ENCODE assay signal across 8 cellular contexts in the genomic region with DNA sequence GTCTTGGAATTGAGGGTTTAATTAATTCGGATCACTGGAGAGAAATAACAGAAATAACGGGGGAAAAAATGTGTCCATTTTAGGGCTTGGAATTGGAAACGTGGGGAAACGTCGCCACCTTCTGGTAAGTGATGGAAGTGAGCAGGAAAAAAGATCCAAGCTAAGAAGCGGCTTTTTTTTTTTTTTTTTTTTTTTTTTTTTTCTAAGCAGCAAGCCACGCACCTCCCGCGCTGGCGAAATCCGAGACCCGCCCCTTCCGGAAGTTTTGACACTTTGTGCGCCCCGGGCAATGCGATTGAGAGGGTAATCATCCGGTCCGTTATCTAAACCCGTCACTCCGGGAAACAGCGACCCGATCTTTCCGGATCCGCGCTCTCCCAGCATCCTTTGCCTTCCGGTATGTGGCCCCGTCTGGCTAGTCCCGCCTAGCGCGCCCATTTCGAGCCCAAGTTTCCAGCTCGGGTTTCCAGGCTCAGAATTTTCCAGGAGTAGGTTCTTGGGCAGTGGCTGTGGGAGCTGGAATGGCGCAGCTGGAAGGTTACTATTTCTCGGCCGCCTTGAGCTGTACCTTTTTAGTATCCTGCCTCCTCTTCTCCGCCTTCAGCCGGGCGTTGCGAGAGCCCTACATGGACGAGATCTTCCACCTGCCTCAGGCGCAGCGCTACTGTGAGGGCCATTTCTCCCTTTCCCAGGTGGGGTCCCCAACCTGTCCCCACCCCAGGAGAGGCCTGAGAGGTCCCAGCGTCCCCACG. TPM values are rescaled to one million over a fixed set of nuclear protein-coding genes. Genes with fewer than 3 reads are reported as not detected.
A peak's percentile ranks its signal among the peaks of the same experiment; 100 is the strongest.
DNase-seq lines count a peak whose midpoint lies in the region; ATAC-seq and TF ChIP-seq lines count a peak whose summit lies in the region.

A gene with protein sequence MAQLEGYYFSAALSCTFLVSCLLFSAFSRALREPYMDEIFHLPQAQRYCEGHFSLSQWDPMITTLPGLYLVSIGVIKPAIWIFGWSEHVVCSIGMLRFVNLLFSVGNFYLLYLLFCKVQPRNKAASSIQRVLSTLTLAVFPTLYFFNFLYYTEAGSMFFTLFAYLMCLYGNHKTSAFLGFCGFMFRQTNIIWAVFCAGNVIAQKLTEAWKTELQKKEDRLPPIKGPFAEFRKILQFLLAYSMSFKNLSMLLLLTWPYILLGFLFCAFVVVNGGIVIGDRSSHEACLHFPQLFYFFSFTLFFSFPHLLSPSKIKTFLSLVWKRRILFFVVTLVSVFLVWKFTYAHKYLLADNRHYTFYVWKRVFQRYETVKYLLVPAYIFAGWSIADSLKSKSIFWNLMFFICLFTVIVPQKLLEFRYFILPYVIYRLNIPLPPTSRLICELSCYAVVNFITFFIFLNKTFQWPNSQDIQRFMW (plus strand): TSS at position 418 of the 752 bp plus-strand sequence. CDS start 104 bp downstream, at position 522.

- H3K4me1 Mint-ChIP-seq in IgD-negative memory B cell, result peaks cover 9 to 15% (median 12%) of the 10 kb centered on the region in 3 donors

- H3K4me3 Mint-ChIP-seq in IgD-negative memory B cell, result peak within 1 kb of the TSS; percentile 94 to 98 (median 96)

- H3K9me3 ChIP-seq in mucosa of descending colon, result no peaks in the 10 kb centered on the region

- H3K4me3 ChIP-seq in mucosa of descending colon, result peak within 1 kb of the TSS; percentile 41

- peaks cover 8% of the 10 kb centered on the region for H3K4me1 ChIP-seq in mucosa of descending colon (ENCODE audit: low read depth)

- TF ChIP-seq CTCF in mucosa of descending colon (IDR thresholded peaks at IDR 0.05), result peak; percentile 75

- H3K27ac Mint-ChIP-seq in IgD-negative memory B cell, result peak within 1 kb of the TSS; percentile 96 to 99 (median 97)

- H3K27me3 Mint-ChIP-seq in IgD-negative memory B cell, result peaks cover 1% of the 10 kb centered on the region

- peak within 1 kb of the TSS; percentile 42 for H3K27ac ChIP-seq in epithelial cell of prostate

- no peaks in the 10 kb centered on the region for H3K36me3 ChIP-seq in mucosa of descending colon (ENCODE audit: low read depth)

- no peaks in the 10 kb centered on the region for H3K9me3 Mint-ChIP-seq in IgD-negative memory B cell

- ATAC-seq in GM21529 (IDR thresholded peaks at IDR 0.05; ENCODE audit: unreplicated experiment) (peak; percentile 99), mucosa of descending colon (peak; percentile 100)

- H3K36me3 Mint-ChIP-seq in IgD-negative memory B cell, result peaks cover 2% of the 10 kb centered on the region

- intact Hi-C loops in mucosa of descending colon (cut with DNase I, micrococcal nuclease), result no loop called here

- peak; percentile 87 for DNase-seq in DMS153 treated with DMSO at 0.1 percent for 48 hours (lab: John Stamatoyannopoulos, UW; ENCODE audit: unreplicated experiment)
- peak; percentile 61 for DNase-seq in OCI-M2 (lab: John Stamatoyannopoulos, UW; ENCODE audit: unreplicated experiment)
- peak; percentile 95 for DNase-seq in activated T-cell treated with anti-CD3 and anti-CD28 coated beads for 4 hours
- peak; percentile 78 for DNase-seq in epithelial cell of prostate (ENCODE audit: low read depth, low spot score)
- peak; percentile 96 for DNase-seq in mucosa of descending colon
- DNase-seq in stimulated activated CD8-positive, alpha-beta memory T cell treated with anti-CD3 and anti-CD28 coated beads, Interleukin-4, amount 100 ng/mL, for 24 hours (ENCODE audit: low read depth), result peak; percentile 92

RNA-seq across cellular contexts. Expression of the gene that starts here (rescaled TPM):
- polyA plus RNA-seq in IgD-negative memory B cell, result 2.9 TPM
- 1 to 10 TPM; 5.8 to 7.5 (median 6.3) TPM for total RNA-seq in mucosa of descending colon

Comparison
In these comparisons a context has a peak if more than half of its experiments do, and no peak if none do; other contexts are left out.
1. Peak in every context shown above with its lines: DNase-seq, ATAC-seq, H3K4me3 ChIP-seq and H3K27ac ChIP-seq.